In the genomic region with DNA sequence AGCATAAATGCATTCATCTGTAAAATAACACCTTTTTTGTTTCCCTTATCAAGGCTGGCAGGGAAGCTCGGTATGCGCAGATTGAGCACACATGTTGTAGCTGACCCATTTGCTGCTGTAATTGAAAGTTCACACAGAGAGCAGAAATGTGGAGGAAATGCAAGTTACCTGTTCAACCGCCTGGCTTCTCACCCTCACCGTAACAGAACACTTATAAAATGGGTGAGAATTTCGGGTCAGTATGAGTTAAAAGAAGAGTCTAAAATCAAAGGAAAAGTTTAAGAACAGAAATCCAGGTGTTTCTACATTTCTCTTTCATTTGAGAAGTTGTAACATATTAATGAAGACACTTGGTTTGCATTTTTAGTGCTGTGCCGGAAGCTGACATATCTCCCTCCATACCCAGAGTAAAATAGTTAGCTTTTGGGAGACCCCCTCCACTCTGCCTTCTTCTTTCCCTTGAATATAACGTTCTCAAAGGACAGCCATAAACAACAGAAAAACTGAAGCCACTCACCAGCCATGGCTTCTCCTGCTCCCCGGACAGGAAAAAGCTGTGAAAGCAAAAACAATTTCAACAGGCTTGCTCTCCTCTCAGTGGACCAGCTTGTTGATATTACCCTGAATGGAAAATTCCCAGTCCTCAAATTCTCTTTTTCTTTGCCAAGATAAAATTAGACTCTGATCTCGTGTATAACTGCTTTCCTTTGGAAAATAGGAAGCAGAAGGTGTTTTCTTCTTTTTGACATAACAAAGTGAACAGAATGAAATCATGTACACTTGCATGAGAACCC, we compare ENCODE assay signal across 1 cellular context.
TF ChIP-seq lines count a peak whose summit lies in the region.

A gene (minus strand): TSS at position 570 of the 794 bp plus-strand sequence.

TF ChIP-seq in GM23338, 12 proteins besides CTCF, POLR2A, EP300 and RAD21 (continued from another document):
- TF ChIP-seq, protein P1, sequence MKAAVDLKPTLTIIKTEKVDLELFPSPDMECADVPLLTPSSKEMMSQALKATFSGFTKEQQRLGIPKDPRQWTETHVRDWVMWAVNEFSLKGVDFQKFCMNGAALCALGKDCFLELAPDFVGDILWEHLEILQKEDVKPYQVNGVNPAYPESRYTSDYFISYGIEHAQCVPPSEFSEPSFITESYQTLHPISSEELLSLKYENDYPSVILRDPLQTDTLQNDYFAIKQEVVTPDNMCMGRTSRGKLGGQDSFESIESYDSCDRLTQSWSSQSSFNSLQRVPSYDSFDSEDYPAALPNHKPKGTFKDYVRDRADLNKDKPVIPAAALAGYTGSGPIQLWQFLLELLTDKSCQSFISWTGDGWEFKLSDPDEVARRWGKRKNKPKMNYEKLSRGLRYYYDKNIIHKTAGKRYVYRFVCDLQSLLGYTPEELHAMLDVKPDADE (IDR thresholded peaks at IDR 0.05) = no peak
- TF ChIP-seq, protein P2, sequence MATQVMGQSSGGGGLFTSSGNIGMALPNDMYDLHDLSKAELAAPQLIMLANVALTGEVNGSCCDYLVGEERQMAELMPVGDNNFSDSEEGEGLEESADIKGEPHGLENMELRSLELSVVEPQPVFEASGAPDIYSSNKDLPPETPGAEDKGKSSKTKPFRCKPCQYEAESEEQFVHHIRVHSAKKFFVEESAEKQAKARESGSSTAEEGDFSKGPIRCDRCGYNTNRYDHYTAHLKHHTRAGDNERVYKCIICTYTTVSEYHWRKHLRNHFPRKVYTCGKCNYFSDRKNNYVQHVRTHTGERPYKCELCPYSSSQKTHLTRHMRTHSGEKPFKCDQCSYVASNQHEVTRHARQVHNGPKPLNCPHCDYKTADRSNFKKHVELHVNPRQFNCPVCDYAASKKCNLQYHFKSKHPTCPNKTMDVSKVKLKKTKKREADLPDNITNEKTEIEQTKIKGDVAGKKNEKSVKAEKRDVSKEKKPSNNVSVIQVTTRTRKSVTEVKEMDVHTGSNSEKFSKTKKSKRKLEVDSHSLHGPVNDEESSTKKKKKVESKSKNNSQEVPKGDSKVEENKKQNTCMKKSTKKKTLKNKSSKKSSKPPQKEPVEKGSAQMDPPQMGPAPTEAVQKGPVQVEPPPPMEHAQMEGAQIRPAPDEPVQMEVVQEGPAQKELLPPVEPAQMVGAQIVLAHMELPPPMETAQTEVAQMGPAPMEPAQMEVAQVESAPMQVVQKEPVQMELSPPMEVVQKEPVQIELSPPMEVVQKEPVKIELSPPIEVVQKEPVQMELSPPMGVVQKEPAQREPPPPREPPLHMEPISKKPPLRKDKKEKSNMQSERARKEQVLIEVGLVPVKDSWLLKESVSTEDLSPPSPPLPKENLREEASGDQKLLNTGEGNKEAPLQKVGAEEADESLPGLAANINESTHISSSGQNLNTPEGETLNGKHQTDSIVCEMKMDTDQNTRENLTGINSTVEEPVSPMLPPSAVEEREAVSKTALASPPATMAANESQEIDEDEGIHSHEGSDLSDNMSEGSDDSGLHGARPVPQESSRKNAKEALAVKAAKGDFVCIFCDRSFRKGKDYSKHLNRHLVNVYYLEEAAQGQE (IDR thresholded peaks at IDR 0.05; ENCODE audit: unreplicated experiment) = no peak
- TF ChIP-seq CREB1 (CRISPR knock-in tag; IDR thresholded peaks at IDR 0.05; ENCODE audit: low read depth) = no peak
- TF ChIP-seq ZNF114 (CRISPR knock-in tag; IDR thresholded peaks at IDR 0.05) = no peak
- TF ChIP-seq NANOG (IDR thresholded peaks at IDR 0.05; ENCODE audit: borderline replicate concordance) = no peak
